ENCODE assay signal across 8 cellular contexts in the genomic region with DNA sequence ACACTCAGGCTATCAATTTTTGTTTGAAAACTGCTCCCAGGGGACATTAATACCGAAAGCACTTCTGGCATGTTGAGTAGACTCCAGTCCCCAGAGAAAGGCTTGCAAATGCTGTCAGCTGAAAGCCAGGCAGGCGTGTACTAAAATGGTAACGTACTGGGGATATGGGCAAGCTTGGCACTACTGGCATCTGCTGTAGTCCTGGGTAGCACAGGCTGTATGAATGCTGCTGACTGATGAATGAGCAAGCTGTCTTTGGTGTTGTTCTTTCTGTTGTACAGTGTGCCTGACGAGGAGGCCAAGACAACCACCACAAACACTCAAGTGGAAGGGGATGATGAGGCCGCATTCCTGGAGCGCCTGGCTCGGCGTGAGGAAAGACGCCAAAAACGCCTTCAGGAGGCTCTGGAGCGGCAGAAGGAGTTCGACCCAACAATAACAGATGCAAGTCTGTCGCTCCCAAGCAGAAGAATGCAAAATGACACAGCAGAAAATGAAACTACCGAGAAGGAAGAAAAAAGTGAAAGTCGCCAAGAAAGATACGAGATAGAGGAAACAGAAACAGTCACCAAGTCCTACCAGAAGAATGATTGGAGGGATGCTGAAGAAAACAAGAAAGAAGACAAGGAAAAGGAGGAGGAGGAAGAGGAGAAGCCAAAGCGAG. TPM values are rescaled to one million over a fixed set of nuclear protein-coding genes. Genes with fewer than 3 reads are reported as not detected.
DNase-seq lines count a peak whose midpoint lies in the region; TF ChIP-seq lines count a peak whose summit lies in the region.

No MANE protein-coding gene starts in this region.

- H3K9me3 ChIP-seq in tibial nerve = no peaks in the 10 kb centered on the region

- peak overlapping the region in 3 of 4 donors; percentile 53 to 90 (median 74) for H3K27ac ChIP-seq in tibial nerve

- peak overlapping the region; percentile 90 for H3K27ac Mint-ChIP-seq in activated naive CD4-positive, alpha-beta T cell treated with anti-CD3 and anti-CD28 coated beads, Interleukin-2, amount 50 U/mL, for 24 hours

- no peak overlapping the region for H3K4me3 ChIP-seq in fibroblast of villous mesenchyme (ENCODE audit: low read depth, low read length)
- peak overlapping the region in 2 of 4 donors; percentile 10 to 26 for H3K4me3 ChIP-seq in tibial nerve

- peaks cover 16% of the 10 kb centered on the region for H3K4me1 Mint-ChIP-seq in activated naive CD4-positive, alpha-beta T cell treated with anti-CD3 and anti-CD28 coated beads, Interleukin-2, amount 50 U/mL, for 24 hours

- no peaks in the 10 kb centered on the region for H3K27me3 Mint-ChIP-seq in activated naive CD4-positive, alpha-beta T cell treated with anti-CD3 and anti-CD28 coated beads, Interleukin-2, amount 50 U/mL, for 24 hours

- peak overlapping the region; percentile 62 for H3K4me3 Mint-ChIP-seq in activated naive CD4-positive, alpha-beta T cell treated with anti-CD3 and anti-CD28 coated beads, Interleukin-2, amount 50 U/mL, for 24 hours

- TF ChIP-seq POLR2A in tibial nerve (IDR thresholded peaks at IDR 0.05) = no peak

- H3K27me3 ChIP-seq in tibial nerve = no peaks in the 10 kb centered on the region

- H3K9me3 Mint-ChIP-seq in activated naive CD4-positive, alpha-beta T cell treated with anti-CD3 and anti-CD28 coated beads, Interleukin-2, amount 50 U/mL, for 24 hours = no peaks in the 10 kb centered on the region

- TF ChIP-seq EP300 in tibial nerve (IDR thresholded peaks at IDR 0.05) = peak in 1 of 2 donors; percentile 36

- H3K4me1 ChIP-seq in tibial nerve = peaks cover 0 to 53% (median 20%) of the 10 kb centered on the region in 4 donors

- H3K36me3 ChIP-seq in tibial nerve = peaks cover 0 to 37% (median 0%) of the 10 kb centered on the region in 3 donors

- 42 to 47% methylated on average over 17 of the region's 17 CpGs for WGBS in tibial nerve, 2 donors

- no peak for DNase-seq in activated naive CD4-positive, alpha-beta T cell treated with anti-CD3 and anti-CD28 coated beads, Interleukin-2, amount 50 U/mL, for 16 hours
- DNase-seq in NAMALWA (ENCODE audit: low spot score) (peak; percentile 25), fibroblast of villous mesenchyme (ENCODE audit: low read depth) (peak; percentile 53), tibial nerve (ENCODE audit: low spot score in 2 of 2) (no peak), DMS114 treated with DMSO at 0.1 percent for 48 hours (lab: John Stamatoyannopoulos, UW; ENCODE audit: unreplicated experiment) (no peak), DMS79 (lab: John Stamatoyannopoulos, UW) (no peak), NCI-H526 treated with DMSO at 0.1 percent for 48 hours (lab: John Stamatoyannopoulos, UW) (no peak)

- peaks cover 3% of the 10 kb centered on the region for H3K36me3 Mint-ChIP-seq in activated naive CD4-positive, alpha-beta T cell treated with anti-CD3 and anti-CD28 coated beads, Interleukin-2, amount 50 U/mL, for 24 hours

- TF ChIP-seq CTCF in fibroblast of villous mesenchyme (IDR thresholded peaks at IDR 0.05; ENCODE audit: insufficient read depth, low read depth, low read length) (no peak), tibial nerve (IDR thresholded peaks at IDR 0.05) (no peak)

RNA-seq across cellular contexts. Expression of gene AGBL3, which starts 53.5 kb away (rescaled TPM):
- total RNA-seq in fibroblast of villous mesenchyme = 1.3 and 1.6 TPM in 2 replicates
- 1 to 10 TPM; 1.3 to 3.1 (median 1.9) TPM for total RNA-seq in tibial nerve

Comparison
In these comparisons a context has a peak if more than half of its experiments do, and no peak if none do; other contexts are left out.
1. DNase-seq: peak in NAMALWA (single experiment) and fibroblast of villous mesenchyme (single experiment); none in activated naive CD4-positive, alpha-beta T cell treated with anti-CD3 and anti-CD28 coated beads, Interleukin-2, amount 50 U/mL, for 16 hours (single experiment), tibial nerve (0 of 2), DMS114 treated with DMSO at 0.1 percent for 48 hours (single experiment), DMS79 (single experiment) and NCI-H526 treated with DMSO at 0.1 percent for 48 hours (single experiment).